ENCODE assay signal across 11 cellular contexts in genomic region chr9:92151691-92152393, GRCh38. TPM values are rescaled to one million over a fixed set of nuclear protein-coding genes. Genes with fewer than 3 reads are reported as not detected.
DNase-seq lines count a peak whose midpoint lies in the region; ATAC-seq and TF ChIP-seq lines count a peak whose summit lies in the region.
"Had no signal": no experiment of that assay in that cellular context is flagged by ENCODE, and none has a peak within 500 bp of the region (broad histone marks: within the 10 kb centered on the region; RNA-seq: fewer than 3 reads in every experiment).

No MANE protein-coding gene starts in this region.

- TF ChIP-seq CTCF in MCF 10A (IDR thresholded peaks at IDR 0.05; ENCODE audit: unreplicated experiment) (no peak), osteocyte (IDR thresholded peaks at IDR 0.05) (no peak)

- H3K4me3 Mint-ChIP-seq in MCF 10A (ENCODE audit: unreplicated experiment) (no peak overlapping the region), osteocyte (ENCODE audit: unreplicated experiment) (no peak overlapping the region)
- H3K4me3 Mint-ChIP-seq in activated T-helper 1 cell treated with anti-CD3 and anti-CD28 coated beads, Interleukin-12 subunit alpha, Interleukin-12 subunit beta, Interleukin-2, Interleukin-4 antibody, amounts not matched to agents 30 ng/mL and 10 ng/mL and 1 ng/mL, durations not matched to agents 14 hours and 24 hours and 36 hours: no peak overlapping the region
- H3K4me3 Mint-ChIP-seq: nephron had no signal

- H3K27me3 Mint-ChIP-seq in MCF 10A (ENCODE audit: insufficient read depth, unreplicated experiment) (no peaks in the 10 kb centered on the region), osteocyte (ENCODE audit: unreplicated experiment) (no peaks in the 10 kb centered on the region)
- H3K27me3 Mint-ChIP-seq in activated T-helper 1 cell treated with anti-CD3 and anti-CD28 coated beads, Interleukin-12 subunit alpha, Interleukin-12 subunit beta, Interleukin-2, Interleukin-4 antibody, amounts not matched to agents 30 ng/mL and 10 ng/mL and 1 ng/mL, durations not matched to agents 14 hours and 24 hours and 36 hours (ENCODE audit: insufficient read depth): peaks cover 3% of the 10 kb centered on the region

- BruUV-seq in MCF 10A (replicated peaks; lab: Mats Ljungman, UMichigan): no TSS peak

- ATAC-seq in HG03521 (IDR thresholded peaks at IDR 0.05; ENCODE audit: unreplicated experiment): no peak
- ATAC-seq: GM12878 had no signal

- no peaks in the 10 kb centered on the region for H3K9me3 Mint-ChIP-seq in MCF 10A (ENCODE audit: unreplicated experiment)
- H3K9me3 Mint-ChIP-seq in osteocyte (ENCODE audit: unreplicated experiment): no peaks in the 10 kb centered on the region
- no peaks in the 10 kb centered on the region for H3K9me3 Mint-ChIP-seq in activated T-helper 1 cell treated with anti-CD3 and anti-CD28 coated beads, Interleukin-12 subunit alpha, Interleukin-12 subunit beta, Interleukin-2, Interleukin-4 antibody, amounts not matched to agents 30 ng/mL and 10 ng/mL and 1 ng/mL, durations not matched to agents 14 hours and 24 hours and 36 hours
- H3K9me3 Mint-ChIP-seq: nephron had no signal

- intact Hi-C loops in MCF 10A (cut with micrococcal nuclease): no loop called here
- intact Hi-C loops in activated T-helper 1 cell treated with anti-CD3 and anti-CD28 coated beads, Interleukin-12 subunit alpha, Interleukin-12 subunit beta, Interleukin-2, Interleukin-4 antibody, amounts not matched to agents 30 ng/mL and 10 ng/mL and 1 ng/mL, durations not matched to agents 14 hours and 24 hours and 36 hours (cut with micrococcal nuclease): no loop called here

- H3K36me3 Mint-ChIP-seq in MCF 10A (ENCODE audit: insufficient read depth, unreplicated experiment) (no peaks in the 10 kb centered on the region), osteocyte (ENCODE audit: unreplicated experiment) (no peaks in the 10 kb centered on the region)
- no peaks in the 10 kb centered on the region for H3K36me3 Mint-ChIP-seq in activated T-helper 1 cell treated with anti-CD3 and anti-CD28 coated beads, Interleukin-12 subunit alpha, Interleukin-12 subunit beta, Interleukin-2, Interleukin-4 antibody, amounts not matched to agents 30 ng/mL and 10 ng/mL and 1 ng/mL, durations not matched to agents 14 hours and 24 hours and 36 hours (ENCODE audit: low read depth)

- DNase-seq in ELF-1 (ENCODE audit: low read depth, low spot score) (peak; percentile 77), NCI-H1105 (lab: John Stamatoyannopoulos, UW) (peak; percentile 40), MCF 10A (ENCODE audit: unreplicated experiment) (peak; percentile 20), osteocyte (ENCODE audit: extremely low spot score, unreplicated experiment) (peak; percentile 48), activated T-cell treated with anti-CD3 and anti-CD28 coated beads for 4 hours (no peak)
- no peak for DNase-seq in activated CD4-positive, alpha-beta T cell treated with anti-CD3 and anti-CD28 coated beads, Interleukin-2, amount 50 U/mL, for 1 hour
- no peak for DNase-seq in activated T-helper 1 cell treated with anti-CD3 and anti-CD28 coated beads, Interleukin-12 subunit alpha, Interleukin-12 subunit beta, Interleukin-2, Interleukin-4 antibody, amounts not matched to agents 30 ng/mL and 10 ng/mL and 1 ng/mL, durations not matched to agents 14 hours and 24 hours and 36 hours (ENCODE audit: low spot score)
- DNase-seq: NCI-H524 treated with DMSO at 0.1 percent for 48 hours had no signal

- POLR2A ChIA-PET in MCF 10A (lab: Yijun Ruan, JAX): interaction anchor here (0.7 kb wide), 1 partner anchor 747 kb away, joined by 4 read pairs; no protein-coding TSS in a partner anchor

- H3K4me1 Mint-ChIP-seq in MCF 10A (ENCODE audit: insufficient read depth, unreplicated experiment) (peaks cover 34% of the 10 kb centered on the region), osteocyte (ENCODE audit: unreplicated experiment) (peaks cover 34% of the 10 kb centered on the region)
- H3K4me1 Mint-ChIP-seq in activated T-helper 1 cell treated with anti-CD3 and anti-CD28 coated beads, Interleukin-12 subunit alpha, Interleukin-12 subunit beta, Interleukin-2, Interleukin-4 antibody, amounts not matched to agents 30 ng/mL and 10 ng/mL and 1 ng/mL, durations not matched to agents 14 hours and 24 hours and 36 hours (ENCODE audit: low read depth): peaks cover 6% of the 10 kb centered on the region

- CTCF ChIA-PET in MCF 10A (lab: Yijun Ruan, JAX): interaction anchor here (0.7 to 5.6 kb wide), 3 partner anchors 12 to 376 kb away, joined by 3 to 50 read pairs (median 20); no protein-coding TSS in a partner anchor

- peak overlapping the region; percentile 81 for H3K27ac Mint-ChIP-seq in MCF 10A (ENCODE audit: low read depth, unreplicated experiment)
- no peak overlapping the region for H3K27ac Mint-ChIP-seq in osteocyte (ENCODE audit: unreplicated experiment)
- no peak overlapping the region for H3K27ac Mint-ChIP-seq in activated T-helper 1 cell treated with anti-CD3 and anti-CD28 coated beads, Interleukin-12 subunit alpha, Interleukin-12 subunit beta, Interleukin-2, Interleukin-4 antibody, amounts not matched to agents 30 ng/mL and 10 ng/mL and 1 ng/mL, durations not matched to agents 14 hours and 24 hours and 36 hours

RNA-seq across cellular contexts. Expression of gene SPTLC1, which starts 36.6 kb away (rescaled TPM):
- total RNA-seq in MCF 10A (2022): 65.5 and 68.0 TPM in 2 replicates
- total RNA-seq in osteocyte: 90.7 and 93.9 TPM in 2 replicates
- total RNA-seq in activated T-helper 1 cell treated with anti-CD3 and anti-CD28 coated beads, Interleukin-12 subunit alpha, Interleukin-12 subunit beta, Interleukin-2, Interleukin-4 antibody, amounts not matched to agents 30 ng/mL and 10 ng/mL and 1 ng/mL, durations not matched to agents 14 hours and 24 hours and 36 hours: 60.2 and 62.3 TPM in 2 replicates

Comparison
In these comparisons a context has a peak if more than half of its experiments do, and no peak if none do; other contexts are left out.
1. DNase-seq: peak in ELF-1 (single experiment), NCI-H1105 (single experiment), MCF 10A (single experiment) and osteocyte (single experiment); none in activated CD4-positive, alpha-beta T cell treated with anti-CD3 and anti-CD28 coated beads, Interleukin-2, amount 50 U/mL, for 1 hour (single experiment), activated T-helper 1 cell treated with anti-CD3 and anti-CD28 coated beads, Interleukin-12 subunit alpha, Interleukin-12 subunit beta, Interleukin-2, Interleukin-4 antibody, amounts not matched to agents 30 ng/mL and 10 ng/mL and 1 ng/mL, durations not matched to agents 14 hours and 24 hours and 36 hours (single experiment) and activated T-cell treated with anti-CD3 and anti-CD28 coated beads for 4 hours (single experiment).